8 cellular contexts compared by ENCODE assay signal in genomic region chr14:40417777-40418401, GRCh38.
DNase-seq lines count a peak whose midpoint lies in the region; ATAC-seq and TF ChIP-seq lines count a peak whose summit lies in the region.

No MANE protein-coding gene starts in this region.

- no peak overlapping the region for H3K27ac ChIP-seq in gastroesophageal sphincter

- peak in 1 of 4 experiments; percentile 34 for TF ChIP-seq CTCF in gastroesophageal sphincter (IDR thresholded peaks at IDR 0.05)

- no peak overlapping the region for H3K4me3 ChIP-seq in gastroesophageal sphincter

- TF ChIP-seq POLR2A in gastroesophageal sphincter (IDR thresholded peaks at IDR 0.05) = no peak

- H3K9me3 ChIP-seq in gastroesophageal sphincter = no peaks in the 10 kb centered on the region

- TF ChIP-seq EP300 in gastroesophageal sphincter (IDR thresholded peaks at IDR 0.05) = no peak

- DNase-seq in COR-L47 (lab: John Stamatoyannopoulos, UW) = peak; percentile 34
- peak; percentile 2 for DNase-seq in M059J (ENCODE audit: low read depth)
- peak; percentile 36 for DNase-seq in SK-N-DZ (ENCODE audit: low spot score)
- DNase-seq in inferior parietal cortex (ENCODE audit: extremely low spot score) = peak; percentile 21
- no peak for DNase-seq in activated CD4-positive, CD25-positive, alpha-beta regulatory T cell (lab: John Stamatoyannopoulos, UW)
- DNase-seq in occipital lobe (lab: John Stamatoyannopoulos, UW) = no peak

- WGBS in gastroesophageal sphincter (ENCODE audit: low coverage in 1 of 2), 2 donors = 41 to 51% methylated on average over 6 of the region's 6 CpGs

- H3K27me3 ChIP-seq in gastroesophageal sphincter = no peaks in the 10 kb centered on the region

- ATAC-seq in GM19023 (IDR thresholded peaks at IDR 0.05; ENCODE audit: unreplicated experiment) = peak; percentile 80
- ATAC-seq in gastroesophageal sphincter = no peak

- H3K36me3 ChIP-seq in gastroesophageal sphincter = no peaks in the 10 kb centered on the region

- no peaks in the 10 kb centered on the region for H3K4me1 ChIP-seq in gastroesophageal sphincter

Comparison
In these comparisons a context has a peak if more than half of its experiments do, and no peak if none do; other contexts are left out.
1. DNase-seq: peak in COR-L47 (single experiment), M059J (single experiment), SK-N-DZ (single experiment) and inferior parietal cortex (single experiment); none in activated CD4-positive, CD25-positive, alpha-beta regulatory T cell (0 of 4) and occipital lobe (single experiment).